In the genomic region with DNA sequence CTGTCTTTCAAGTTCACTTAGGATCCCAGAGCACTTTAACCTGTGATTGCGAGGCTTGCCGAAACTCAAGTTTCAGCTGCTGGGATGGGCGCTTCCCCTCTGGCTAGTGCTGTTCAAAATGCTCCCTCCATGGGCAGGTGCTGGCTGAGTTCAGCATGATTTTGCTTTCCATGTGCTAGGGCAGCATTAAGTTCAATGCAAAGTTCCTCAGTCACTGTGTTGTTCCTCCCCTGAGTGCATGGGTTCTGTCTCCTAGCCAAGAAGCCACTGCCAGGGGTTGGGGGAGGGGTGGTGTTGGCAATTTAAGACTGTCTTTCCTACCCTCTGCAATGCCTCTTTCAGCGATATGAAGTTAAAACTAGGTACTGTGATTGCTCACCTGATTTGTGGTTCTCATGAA, we compare ENCODE assay signal across 23 cellular contexts. TPM values are rescaled to one million over a fixed set of nuclear protein-coding genes. Genes with fewer than 3 reads are reported as not detected.
A peak's percentile ranks its signal among the peaks of the same experiment; 100 is the strongest.
DNase-seq lines count a peak whose midpoint lies in the region; ATAC-seq, FAIRE-seq and TF ChIP-seq lines count a peak whose summit lies in the region.
"Had no signal": no experiment of that assay in that cellular context is flagged by ENCODE, and none has a peak within 500 bp of the region (broad histone marks: within the 10 kb centered on the region; RNA-seq: fewer than 3 reads in every experiment).

No MANE protein-coding gene starts in this region.

- TF ChIP-seq CTCF in left ventricle myocardium inferior (IDR thresholded peaks at IDR 0.05; ENCODE audit: borderline replicate concordance) = no peak
- no peak for TF ChIP-seq CTCF in GM23338 (conservative IDR thresholded peaks at IDR 0.05; ENCODE audit: low read depth in 2 of 2)

- peak; percentile 44 for FAIRE-seq in HTR-8/SVneo (lab: Jason Lieb, UNC)
- FAIRE-seq: A549, G401.6, GM12892, H1 had no signal

- no peaks in the 10 kb centered on the region for H4K20me1 ChIP-seq in GM23338 (replicated peaks; ENCODE audit: insufficient read depth)
- H4K20me1 ChIP-seq: BLaER1 had no signal

- peaks cover 6% of the 10 kb centered on the region; the same call in 2 of the 3 replicates for H3K4me1 Mint-ChIP-seq in GM23338
- H3K4me1 Mint-ChIP-seq: B cell; CD4-positive, CD25-positive, alpha-beta regulatory T cell had no signal

- H3K27ac Mint-ChIP-seq in GM23338 = no peak overlapping the region
- H3K27ac Mint-ChIP-seq: B cell; CD4-positive, CD25-positive, alpha-beta regulatory T cell; CD8-positive, alpha-beta T cell had no signal

- intact Hi-C loops in Right ventricle myocardium superior (cut with DNase I) (no loop called here), left ventricle myocardium inferior (cut with micrococcal nuclease) (no loop called here)

- DNase-seq in Right ventricle myocardium superior = no peak
- no peak for DNase-seq in left ventricle myocardium inferior
- DNase-seq in GM23338 (ENCODE audit: low spot score) = peak; percentile 4
- DNase-seq in HTR-8/SVneo (ENCODE audit: insufficient read length, low spot score) = no peak
- no peak for DNase-seq in left lobe of liver (ENCODE audit: low spot score)
- DNase-seq in AML-193 (lab: John Stamatoyannopoulos, UW) = no peak
- DNase-seq in AG20443 (ENCODE audit: low spot score) = no peak
- no peak for DNase-seq in activated CD4-positive, CD25-positive, alpha-beta regulatory T cell (lab: John Stamatoyannopoulos, UW)
- DNase-seq: 8988T; ACHN; Caco-2; CD4-positive, CD25-positive, alpha-beta regulatory T cell; CD8-positive, alpha-beta T cell; DND-41; H9 had no signal

- ATAC-seq in Right ventricle myocardium superior (ENCODE audit: poor library complexity) (peak; percentile 61), GM23338 (no peak), left lobe of liver (peak; percentile 56)
- ATAC-seq: A549; CD8-positive, alpha-beta T cell; HCT116 had no signal

- H3K4me1 ChIP-seq in left ventricle myocardium inferior (peaks cover 23% of the 10 kb centered on the region), GM23338 (ENCODE audit: insufficient read depth) (no peaks in the 10 kb centered on the region)
- H3K4me1 ChIP-seq: A549, BLaER1 had no signal

- H3K4me3 ChIP-seq in left ventricle myocardium inferior (no peak overlapping the region), GM23338 (no peak overlapping the region)
- H3K4me3 ChIP-seq: A549, BLaER1 had no signal

- peaks cover 4% of the 10 kb centered on the region; the same call in 2 of the 3 replicates for H3K9me3 Mint-ChIP-seq in GM23338

- H3K27ac ChIP-seq in left ventricle myocardium inferior (replicated peaks) (no peak overlapping the region), GM23338 (ENCODE audit: low read depth) (no peak overlapping the region)
- H3K27ac ChIP-seq: A549, BLaER1, C4-2B had no signal

- no peak overlapping the region for H3K4me2 ChIP-seq in GM23338
- H3K4me2 ChIP-seq: A549, BLaER1 had no signal

- H3K4me3 Mint-ChIP-seq in GM23338 = no peak overlapping the region
- H3K4me3 Mint-ChIP-seq: B cell; CD4-positive, CD25-positive, alpha-beta regulatory T cell; CD8-positive, alpha-beta T cell; H9 had no signal

- H3K36me3 ChIP-seq in left ventricle myocardium inferior (peaks cover 5% of the 10 kb centered on the region), GM23338 (ENCODE audit: insufficient read depth) (no peaks in the 10 kb centered on the region)
- H3K36me3 ChIP-seq: BLaER1 had no signal

- peaks cover 22% of the 10 kb centered on the region for H3K9me3 ChIP-seq in left ventricle myocardium inferior (replicated peaks)
- H3K9me3 ChIP-seq: Caco-2 had no signal

- H3K9me2 ChIP-seq in GM23338 (ENCODE audit: insufficient read depth) = no peaks in the 10 kb centered on the region

- H3K36me3 Mint-ChIP-seq in GM23338 (ENCODE audit: low read depth) = no peaks in the 10 kb centered on the region
- H3K36me3 Mint-ChIP-seq: CD4-positive, CD25-positive, alpha-beta regulatory T cell; CD8-positive, alpha-beta T cell had no signal

- no peaks in the 10 kb centered on the region for H3K79me2 ChIP-seq in GM23338 (replicated peaks; ENCODE audit: insufficient read depth)

- no peaks in the 10 kb centered on the region for H3K27me3 Mint-ChIP-seq in GM23338 (ENCODE audit: insufficient read depth, low read depth, poor library complexity)
- H3K27me3 Mint-ChIP-seq: B cell had no signal

- H2AFZ ChIP-seq in GM23338 = no peak overlapping the region

- no peaks in the 10 kb centered on the region for H3K27me3 ChIP-seq in left ventricle myocardium inferior (ENCODE audit: low read depth)
- H3K27me3 ChIP-seq in GM23338 (ENCODE audit: insufficient read depth) = no peaks in the 10 kb centered on the region
- H3K27me3 ChIP-seq: BLaER1 had no signal

- H3F3A ChIP-seq in GM23338 (replicated peaks; ENCODE audit: low read depth) = no peaks in the 10 kb centered on the region

TF ChIP-seq in GM23338, 12 proteins besides CTCF, POLR2A, EP300 and RAD21 (continues in another document):
- no peak for TF ChIP-seq CREB1 (CRISPR knock-in tag; IDR thresholded peaks at IDR 0.05; ENCODE audit: low read depth)
- TF ChIP-seq EZH2phosphoT487 (IDR thresholded peaks at IDR 0.05; ENCODE audit: unreplicated experiment) = no peak
- no peak for TF ChIP-seq ZNF114 (CRISPR knock-in tag; IDR thresholded peaks at IDR 0.05)
- TF ChIP-seq, protein P1, sequence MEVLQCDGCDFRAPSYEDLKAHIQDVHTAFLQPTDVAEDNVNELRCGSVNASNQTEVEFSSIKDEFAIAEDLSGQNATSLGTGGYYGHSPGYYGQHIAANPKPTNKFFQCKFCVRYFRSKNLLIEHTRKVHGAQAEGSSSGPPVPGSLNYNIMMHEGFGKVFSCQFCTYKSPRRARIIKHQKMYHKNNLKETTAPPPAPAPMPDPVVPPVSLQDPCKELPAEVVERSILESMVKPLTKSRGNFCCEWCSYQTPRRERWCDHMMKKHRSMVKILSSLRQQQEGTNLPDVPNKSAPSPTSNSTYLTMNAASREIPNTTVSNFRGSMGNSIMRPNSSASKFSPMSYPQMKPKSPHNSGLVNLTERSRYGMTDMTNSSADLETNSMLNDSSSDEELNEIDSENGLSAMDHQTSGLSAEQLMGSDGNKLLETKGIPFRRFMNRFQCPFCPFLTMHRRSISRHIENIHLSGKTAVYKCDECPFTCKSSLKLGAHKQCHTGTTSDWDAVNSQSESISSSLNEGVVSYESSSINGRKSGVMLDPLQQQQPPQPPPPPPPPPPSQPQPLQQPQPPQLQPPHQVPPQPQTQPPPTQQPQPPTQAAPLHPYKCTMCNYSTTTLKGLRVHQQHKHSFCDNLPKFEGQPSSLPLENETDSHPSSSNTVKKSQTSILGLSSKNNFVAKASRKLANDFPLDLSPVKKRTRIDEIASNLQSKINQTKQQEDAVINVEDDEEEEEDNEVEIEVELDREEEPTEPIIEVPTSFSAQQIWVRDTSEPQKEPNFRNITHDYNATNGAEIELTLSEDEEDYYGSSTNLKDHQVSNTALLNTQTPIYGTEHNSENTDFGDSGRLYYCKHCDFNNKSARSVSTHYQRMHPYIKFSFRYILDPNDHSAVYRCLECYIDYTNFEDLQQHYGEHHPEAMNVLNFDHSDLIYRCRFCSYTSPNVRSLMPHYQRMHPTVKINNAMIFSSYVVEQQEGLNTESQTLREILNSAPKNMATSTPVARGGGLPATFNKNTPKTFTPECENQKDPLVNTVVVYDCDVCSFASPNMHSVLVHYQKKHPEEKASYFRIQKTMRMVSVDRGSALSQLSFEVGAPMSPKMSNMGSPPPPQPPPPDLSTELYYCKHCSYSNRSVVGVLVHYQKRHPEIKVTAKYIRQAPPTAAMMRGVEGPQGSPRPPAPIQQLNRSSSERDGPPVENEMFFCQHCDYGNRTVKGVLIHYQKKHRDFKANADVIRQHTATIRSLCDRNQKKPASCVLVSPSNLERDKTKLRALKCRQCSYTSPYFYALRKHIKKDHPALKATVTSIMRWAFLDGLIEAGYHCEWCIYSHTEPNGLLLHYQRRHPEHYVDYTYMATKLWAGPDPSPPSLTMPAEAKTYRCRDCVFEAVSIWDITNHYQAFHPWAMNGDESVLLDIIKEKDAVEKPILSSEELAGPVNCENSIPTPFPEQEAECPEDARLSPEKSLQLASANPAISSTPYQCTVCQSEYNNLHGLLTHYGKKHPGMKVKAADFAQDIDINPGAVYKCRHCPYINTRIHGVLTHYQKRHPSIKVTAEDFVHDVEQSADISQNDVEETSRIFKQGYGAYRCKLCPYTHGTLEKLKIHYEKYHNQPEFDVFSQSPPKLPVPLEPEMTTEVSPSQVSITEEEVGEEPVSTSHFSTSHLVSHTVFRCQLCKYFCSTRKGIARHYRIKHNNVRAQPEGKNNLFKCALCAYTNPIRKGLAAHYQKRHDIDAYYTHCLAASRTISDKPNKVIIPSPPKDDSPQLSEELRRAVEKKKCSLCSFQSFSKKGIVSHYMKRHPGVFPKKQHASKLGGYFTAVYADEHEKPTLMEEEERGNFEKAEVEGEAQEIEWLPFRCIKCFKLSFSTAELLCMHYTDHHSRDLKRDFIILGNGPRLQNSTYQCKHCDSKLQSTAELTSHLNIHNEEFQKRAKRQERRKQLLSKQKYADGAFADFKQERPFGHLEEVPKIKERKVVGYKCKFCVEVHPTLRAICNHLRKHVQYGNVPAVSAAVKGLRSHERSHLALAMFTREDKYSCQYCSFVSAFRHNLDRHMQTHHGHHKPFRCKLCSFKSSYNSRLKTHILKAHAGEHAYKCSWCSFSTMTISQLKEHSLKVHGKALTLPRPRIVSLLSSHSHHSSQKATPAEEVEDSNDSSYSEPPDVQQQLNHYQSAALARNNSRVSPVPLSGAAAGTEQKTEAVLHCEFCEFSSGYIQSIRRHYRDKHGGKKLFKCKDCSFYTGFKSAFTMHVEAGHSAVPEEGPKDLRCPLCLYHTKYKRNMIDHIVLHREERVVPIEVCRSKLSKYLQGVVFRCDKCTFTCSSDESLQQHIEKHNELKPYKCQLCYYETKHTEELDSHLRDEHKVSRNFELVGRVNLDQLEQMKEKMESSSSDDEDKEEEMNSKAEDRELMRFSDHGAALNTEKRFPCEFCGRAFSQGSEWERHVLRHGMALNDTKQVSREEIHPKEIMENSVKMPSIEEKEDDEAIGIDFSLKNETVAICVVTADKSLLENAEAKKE (CRISPR knock-in tag; IDR thresholded peaks at IDR 0.05) = no peak
- TF ChIP-seq EZH2 (IDR thresholded peaks at IDR 0.05; ENCODE audit: low read depth, unreplicated experiment) = no peak
- TF ChIP-seq JUNB (IDR thresholded peaks at IDR 0.05; ENCODE audit: unreplicated experiment) = no peak
- no peak for TF ChIP-seq POLR2AphosphoS5 (IDR thresholded peaks at IDR 0.05; ENCODE audit: low read depth)
- no peak for TF ChIP-seq STAT1 (IDR thresholded peaks at IDR 0.05; ENCODE audit: unreplicated experiment)
- no peak for TF ChIP-seq ZNF331 (CRISPR knock-in tag; IDR thresholded peaks at IDR 0.05; ENCODE audit: low read depth)

RNA-seq across cellular contexts. Expression of a gene that starts 56.5 kb away (rescaled TPM):
- total RNA-seq in Right ventricle myocardium superior (1.6 TPM), left ventricle myocardium inferior (0.91 TPM), left lobe of liver (1.6 TPM)
- 776 and 869 TPM in 2 replicates for total RNA-seq in GM23338 (2014; rRNA removed; shearing (Covaris generic))
- 894 and 913 TPM in 2 replicates for polyA plus RNA-seq in GM23338 (2016; fragmentation: Nextera tagmentation; extraction: Ambion mirVana)

Comparison
In these comparisons a context has a peak if more than half of its experiments do, and no peak if none do; other contexts are left out.
1. RNA of a gene that starts 56.5 kb away (total RNA-seq): 776 to 869 TPM in GM23338; 1.6 TPM in Right ventricle myocardium superior (single experiment), 1.6 TPM in left lobe of liver (single experiment) and 0.91 TPM in left ventricle myocardium inferior (single experiment); every median in the first group is over 100 times any median in the second.